Comparison of ENCODE assay signal across 1 cellular context in the genomic region with DNA sequence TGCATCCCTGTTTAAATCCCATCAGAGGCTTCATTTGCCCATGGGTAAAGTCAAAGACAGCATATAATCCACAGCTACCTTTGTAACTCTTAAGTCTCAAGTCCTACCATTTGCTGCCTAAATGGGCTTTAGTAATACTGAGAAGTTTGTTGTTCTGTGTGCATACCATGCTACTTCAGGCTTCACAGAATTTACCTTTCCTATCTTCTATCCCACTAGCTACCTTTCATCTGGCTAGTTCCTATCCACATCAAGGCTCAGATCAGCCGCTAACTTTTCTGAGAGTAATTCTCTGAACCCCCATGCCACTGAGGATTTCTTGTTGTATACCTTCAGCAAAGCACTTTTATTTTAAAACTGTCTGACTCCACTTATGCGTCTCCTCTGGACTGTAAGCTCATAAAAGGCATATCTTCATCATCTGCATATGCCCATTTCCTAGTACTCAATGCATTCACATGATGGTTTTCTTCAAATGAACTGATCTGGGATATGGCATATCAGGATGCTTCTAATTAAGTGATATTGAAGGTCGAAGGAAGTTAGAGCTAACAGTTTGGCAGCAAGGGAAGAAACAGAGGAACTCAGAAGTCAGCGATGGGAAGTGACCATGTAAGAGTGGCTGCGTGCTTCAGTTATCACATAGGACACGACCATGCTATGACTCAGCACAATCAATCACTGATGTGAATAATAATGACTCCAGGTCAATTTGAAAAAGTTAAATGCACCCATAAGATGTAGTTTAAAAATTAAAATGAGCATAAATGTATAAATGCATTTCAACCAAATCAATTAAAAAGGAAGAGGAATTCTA.
TF ChIP-seq lines count a peak whose summit lies in the region.

No MANE protein-coding gene starts in this region.

TF ChIP-seq in HepG2, 621 proteins besides CTCF, POLR2A, EP300 and RAD21 (continued from another document):
- TF ChIP-seq MAFK (conservative IDR thresholded peaks at IDR 0.05 in 1 of 2, IDR thresholded peaks at IDR 0.05 in 1 of 2; ENCODE audit: low read length in 2 of 2) (peak in 1 of 2 experiments; percentile 22; a peak in 1 of 4 replicates), MXI1 (IDR thresholded peaks at IDR 0.05; ENCODE audit: borderline replicate concordance, low read depth, low read length) (no peak)
